In genomic region chr22:32619614-32620426, GRCh38 we compare ENCODE assay signal across 12 cellular contexts.
DNase-seq lines count a peak whose midpoint lies in the region; ATAC-seq, FAIRE-seq and TF ChIP-seq lines count a peak whose summit lies in the region.
"Had no signal": no experiment of that assay in that cellular context is flagged by ENCODE, and none has a peak within 500 bp of the region (broad histone marks: within the 10 kb centered on the region; RNA-seq: fewer than 3 reads in every experiment).

No MANE protein-coding gene starts in this region.

- no peak for TF ChIP-seq RAD21 in IMR-90 (IDR thresholded peaks at IDR 0.05; ENCODE audit: low read length)

- no peak overlapping the region for H3K23ac ChIP-seq in IMR-90 (ENCODE audit: low read depth, low read length)

- in situ Hi-C loops in IMR-90 (cut with MboI; ENCODE audit: low sequenced_read_pairs): no loop called here

- BruUV-seq in IMR-90 (replicated peaks; lab: Mats Ljungman, UMichigan): no TSS peak

- 0 out of 4 replicates have a peak, but pooled peaks cover 0 to 3% of the 10 kb centered on the region in 2 experiments for H3K79me1 ChIP-seq in IMR-90 (ENCODE audit: low read depth in 1 of 2, low read length in 2 of 2)

- H3K9me3 ChIP-seq in IMR-90 (ENCODE audit: control insufficient read depth, insufficient read depth, low read length) (peaks cover 4% of the 10 kb centered on the region; the same call in 1 of the 2 replicates), breast epithelium (no peaks in the 10 kb centered on the region), keratinocyte (ENCODE audit: control insufficient read depth, low read depth, low read length) (peaks cover 3% of the 10 kb centered on the region), testis (no peaks in the 10 kb centered on the region)

- no peak overlapping the region; the same call in 1 of the 2 replicates for H3K18ac ChIP-seq in IMR-90 (ENCODE audit: low read depth, low read length)

- H3K4me3 ChIP-seq in IMR-90 (ENCODE audit: insufficient read depth, low read depth, low read length) (no peak overlapping the region), breast epithelium (no peak overlapping the region), keratinocyte (ENCODE audit: control insufficient read depth in 2 of 3, extremely low read depth in 1 of 3, insufficient read depth in 2 of 3, low read depth in 1 of 3, low read length in 3 of 3) (no peak overlapping the region), testis (no peak overlapping the region)
- H3K4me3 ChIP-seq: dorsolateral prefrontal cortex had no signal

- H2BK5ac ChIP-seq in IMR-90 (ENCODE audit: low read depth, low read length, poor library complexity, severe bottlenecking): no peak overlapping the region

- no peak for TF ChIP-seq POLR2A in IMR-90 (IDR thresholded peaks at IDR 0.05; ENCODE audit: low read depth, low read length)
- no peak for TF ChIP-seq POLR2A in breast epithelium (IDR thresholded peaks at IDR 0.05)
- no peak for TF ChIP-seq POLR2A in testis (IDR thresholded peaks at IDR 0.05)

- H2AFZ ChIP-seq in IMR-90 (replicated peaks; ENCODE audit: low read length, poor library complexity) (no peak overlapping the region), keratinocyte (ENCODE audit: control insufficient read depth, low read length) (no peak overlapping the region)

- no peak overlapping the region for H2BK20ac ChIP-seq in IMR-90 (ENCODE audit: low read depth, low read length)

- H3K9me1 ChIP-seq in IMR-90 (ENCODE audit: insufficient read depth, low read length): peaks cover 18% of the 10 kb centered on the region
- no peaks in the 10 kb centered on the region for H3K9me1 ChIP-seq in keratinocyte (ENCODE audit: control insufficient read depth, extremely low read depth, insufficient read depth, low read length)

- peaks cover 41% of the 10 kb centered on the region for H3K4me1 ChIP-seq in IMR-90 (ENCODE audit: control insufficient read depth, insufficient read depth, low read length)
- peaks cover 13 to 33% of the 10 kb centered on the region in 2 donors for H3K4me1 ChIP-seq in breast epithelium
- no peaks in the 10 kb centered on the region for H3K4me1 ChIP-seq in keratinocyte (ENCODE audit: control insufficient read depth, extremely low read depth, insufficient read depth, low read length)
- peaks cover 40% of the 10 kb centered on the region for H3K4me1 ChIP-seq in testis

- POLR2A ChIA-PET in IMR-90 (lab: Charles Lee; ENCODE audit: unreplicated experiment): interaction anchor here (0.6 kb wide), 1 partner anchor 125 kb away, joined by 3 read pairs; no protein-coding TSS in a partner anchor

- WGBS in IMR-90 (ENCODE audit: extremely low coverage in 2 of 2, insufficient read length in 1 of 2), 2 experiments: no CpG with 5 or more reads among the region's 5 CpGs
- 68 to 71% methylated on average over 5 of the region's 5 CpGs for WGBS in testis, 2 donors

- 0 out of 2 replicates have a peak overlapping the region, but pooled peaks have one; percentile 17 for H4K5ac ChIP-seq in IMR-90 (ENCODE audit: low read depth, low read length)

- H2AK5ac ChIP-seq in IMR-90 (ENCODE audit: low read depth, low read length): peak overlapping the region; percentile 10; the same call in 1 of the 2 replicates

- no peak for TF ChIP-seq CTCF in IMR-90 (conservative IDR thresholded peaks at IDR 0.05; ENCODE audit: low read depth, low read length)
- TF ChIP-seq CTCF in breast epithelium (IDR thresholded peaks at IDR 0.05): no peak
- TF ChIP-seq CTCF in keratinocyte (optimal IDR thresholded peaks at IDR 0.05 in 1 of 3, IDR thresholded peaks at IDR 0.05 in 1 of 3, conservative IDR thresholded peaks at IDR 0.05 in 1 of 3; ENCODE audit: extremely low read depth in 1 of 3, insufficient read depth in 2 of 3, low read length in 3 of 3): no peak
- TF ChIP-seq CTCF in testis (IDR thresholded peaks at IDR 0.05): no peak

- no peak overlapping the region for H4K8ac ChIP-seq in IMR-90 (ENCODE audit: low read depth in 2 of 2, low read length in 2 of 2)

- no peak for ATAC-seq in IMR-90 (ENCODE audit: low read depth)
- ATAC-seq in HG03378 (IDR thresholded peaks at IDR 0.05; ENCODE audit: unreplicated experiment): no peak
- ATAC-seq in HG02981 (IDR thresholded peaks at IDR 0.05; ENCODE audit: unreplicated experiment): no peak

- no peak overlapping the region for H3K14ac ChIP-seq in IMR-90 (replicated peaks; ENCODE audit: low read depth, low read length)

- no peaks in the 10 kb centered on the region for H4K20me1 ChIP-seq in IMR-90 (ENCODE audit: insufficient read depth, low read length)
- H4K20me1 ChIP-seq in keratinocyte (ENCODE audit: control insufficient read depth, extremely low read depth, insufficient read depth, low read length): no peaks in the 10 kb centered on the region

- H3K36me3 ChIP-seq in IMR-90 (ENCODE audit: control insufficient read depth, insufficient read depth, low read length): no peaks in the 10 kb centered on the region
- H3K36me3 ChIP-seq in breast epithelium: no peaks in the 10 kb centered on the region
- no peaks in the 10 kb centered on the region for H3K36me3 ChIP-seq in keratinocyte (ENCODE audit: control insufficient read depth in 2 of 2, extremely low read depth in 1 of 2, insufficient read depth in 2 of 2, low read length in 2 of 2)
- H3K36me3 ChIP-seq in testis (ENCODE audit: low read depth, missing control alignments): no peaks in the 10 kb centered on the region

- H4K91ac ChIP-seq in IMR-90 (ENCODE audit: insufficient read depth, low read depth, low read length): no peak overlapping the region

- H2AK9ac ChIP-seq in IMR-90 (replicated peaks; ENCODE audit: low read depth, low read length, poor library complexity): no peak overlapping the region

- H2BK120ac ChIP-seq in IMR-90 (ENCODE audit: low read depth, low read length): peak overlapping the region; percentile 5; the same call in 1 of the 2 replicates

- H3K27me3 ChIP-seq in IMR-90 (ENCODE audit: control insufficient read depth, insufficient read depth, low read length): no peaks in the 10 kb centered on the region
- H3K27me3 ChIP-seq in breast epithelium: no peaks in the 10 kb centered on the region
- peaks cover 15% of the 10 kb centered on the region for H3K27me3 ChIP-seq in keratinocyte (ENCODE audit: control insufficient read depth, extremely low read depth, insufficient read depth, low read length)
- H3K27me3 ChIP-seq in testis: no peaks in the 10 kb centered on the region
- H3K27me3 ChIP-seq: dorsolateral prefrontal cortex had no signal

- intact Hi-C loops in IMR-90 (cut with micrococcal nuclease): loop anchor here (5.0 to 10.0 kb wide), 2 partner anchors 77 to 365 kb away; no protein-coding TSS in a partner anchor
- intact Hi-C loops in breast epithelium (cut with DNase I; ENCODE audit: low total_unique reads): no loop called here
- intact Hi-C loops in testis (cut with DNase I; ENCODE audit: low total_unique reads): loop anchor here (5.0 kb wide), 1 partner anchor 88 kb away; no protein-coding TSS in a partner anchor

- H2BK15ac ChIP-seq in IMR-90 (ENCODE audit: low read depth, low read length): peak overlapping the region; percentile 6; the same call in 1 of the 3 replicates

- FAIRE-seq in keratinocyte (lab: Jason Lieb, UNC): no peak
- FAIRE-seq: GM12891 had no signal

- no peak overlapping the region for H3K56ac ChIP-seq in IMR-90 (ENCODE audit: extremely low read depth, insufficient read depth, low read length)

- dilution Hi-C loops in IMR-90 (cut with HindIII; ENCODE audit: low sequenced_read_pairs, unreplicated experiment): no loop called here
- dilution Hi-C loops in keratinocyte (cut with MboI; ENCODE audit: extremely low pct_ligation_motif_present, low sequenced_read_pairs): no loop called here

- peak overlapping the region; percentile 9; the same call in 1 of the 2 replicates for H3K4ac ChIP-seq in IMR-90 (ENCODE audit: low read depth, low read length)

- CTCF ChIA-PET in IMR-90 (lab: Yijun Ruan, JAX): interaction anchor here (0.7 to 1.1 kb wide), 2 partner anchors 17 to 39 kb away, joined by 3 to 5 read pairs; no protein-coding TSS in a partner anchor

- H3K27ac ChIP-seq in IMR-90 (ENCODE audit: insufficient read depth, low read length) (no peak overlapping the region), breast epithelium (peak overlapping the region; percentile 84 to 95), keratinocyte (ENCODE audit: control insufficient read depth, insufficient read depth, low read length) (no peak overlapping the region), testis (peak overlapping the region; percentile 41 to 85)

- H3K9ac ChIP-seq in IMR-90 (ENCODE audit: low read depth, low read length) (no peak overlapping the region), keratinocyte (ENCODE audit: control insufficient read depth, extremely low read depth, insufficient read depth, low read length) (no peak overlapping the region)

- peak; percentile 89 for DNase-seq in IMR-90
- DNase-seq in breast epithelium (ENCODE audit: low spot score in 2 of 2): no peak
- DNase-seq in keratinocyte (ENCODE audit: low read depth, low spot score): peak; percentile 11
- DNase-seq in testis: no peak
- no peak for DNase-seq in NCI-H1092 (lab: John Stamatoyannopoulos, UW)
- DNase-seq in NCI-H2081 treated with DMSO at 0.1 percent for 48 hours (lab: John Stamatoyannopoulos, UW): no peak
- DNase-seq: activated CD4-positive, alpha-beta T cell treated with anti-CD3 and anti-CD28 coated beads for 48 hours; activated gamma-delta T cell treated with Interleukin-2 at 50 U/mL for 16 hours; dorsolateral prefrontal cortex had no signal

- H3K4me2 ChIP-seq in IMR-90 (ENCODE audit: low read depth, low read length): no peak overlapping the region
- H3K4me2 ChIP-seq in keratinocyte (ENCODE audit: control insufficient read depth, extremely low read depth, insufficient read depth, low read depth, low read length): no peak overlapping the region

- H3K79me2 ChIP-seq in keratinocyte (ENCODE audit: control insufficient read depth, insufficient read depth, low read length): no peaks in the 10 kb centered on the region

TF ChIP-seq in IMR-90, 13 proteins besides CTCF, POLR2A, EP300 and RAD21 (continues in another document):
- TF ChIP-seq NFE2L2 (IDR thresholded peaks at IDR 0.05; ENCODE audit: low read depth, low read length): no peak; the same call in 1 of the 2 replicates
- no peak for TF ChIP-seq CHD1 (IDR thresholded peaks at IDR 0.05; ENCODE audit: low read depth, low read length)
- peak; percentile 92 for TF ChIP-seq RCOR1 (IDR thresholded peaks at IDR 0.05; ENCODE audit: insufficient replicate concordance, low read length)
- TF ChIP-seq FOS (IDR thresholded peaks at IDR 0.05; ENCODE audit: low read depth, low read length): peak; percentile 8; the same call in 1 of the 2 replicates
- TF ChIP-seq USF2 (IDR thresholded peaks at IDR 0.05; ENCODE audit: low read depth, low read length): no peak
- TF ChIP-seq MAZ (IDR thresholded peaks at IDR 0.05; ENCODE audit: borderline replicate concordance, low read depth, low read length): no peak
- TF ChIP-seq BHLHE40 (IDR thresholded peaks at IDR 0.05; ENCODE audit: low read depth, low read length): no peak

Comparison
In these comparisons a context has a peak if more than half of its experiments do, and no peak if none do; other contexts are left out.
1. DNase-seq: peak in IMR-90 (single experiment) and keratinocyte (single experiment); none in breast epithelium (0 of 2), testis (single experiment), NCI-H1092 (single experiment) and NCI-H2081 treated with DMSO at 0.1 percent for 48 hours (single experiment).
2. H3K27ac ChIP-seq: peak in breast epithelium (2 of 2) and testis (2 of 2); none in IMR-90 (single experiment) and keratinocyte (single experiment).